In the genomic region with DNA sequence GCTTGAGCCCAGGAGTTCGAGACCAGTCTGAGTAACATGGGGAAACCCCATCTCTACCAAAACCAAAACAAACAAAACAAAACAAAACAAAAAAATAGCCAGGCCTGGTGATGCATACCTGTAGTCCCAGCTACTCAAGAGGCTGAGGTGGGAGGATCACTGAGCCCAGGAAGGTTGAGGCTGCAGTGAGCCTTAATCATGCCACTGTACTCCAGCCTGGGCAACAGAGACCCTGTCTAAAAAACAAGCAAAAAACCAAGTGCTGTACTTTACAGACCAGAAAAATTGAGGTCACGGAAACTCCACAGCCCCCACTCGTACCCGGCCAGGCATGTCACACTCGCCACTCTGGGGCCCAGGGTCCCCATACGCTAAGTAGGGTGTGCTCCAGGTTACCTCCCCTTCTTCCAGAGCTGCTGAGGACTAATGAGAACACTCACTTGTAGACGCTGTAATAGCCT, we compare ENCODE assay signal across 8 cellular contexts. TPM values are rescaled to one million over a fixed set of nuclear protein-coding genes. Genes with fewer than 3 reads are reported as not detected.
DNase-seq lines count a peak whose midpoint lies in the region; ATAC-seq, FAIRE-seq and TF ChIP-seq lines count a peak whose summit lies in the region.

No MANE protein-coding gene starts in this region.

- ATAC-seq in GM18867 (IDR thresholded peaks at IDR 0.05; ENCODE audit: unreplicated experiment), result peak; percentile 43
- ATAC-seq in HG02973 (IDR thresholded peaks at IDR 0.05; ENCODE audit: unreplicated experiment), result peak; percentile 47
- no peak for ATAC-seq in HepG2
- ATAC-seq in HG02970 (IDR thresholded peaks at IDR 0.05; ENCODE audit: low FRiP score, unreplicated experiment), result no peak

- no peaks in the 10 kb centered on the region for H3K27me3 ChIP-seq in mucosa of rectum (ENCODE audit: control insufficient read depth in 2 of 2, insufficient read depth in 2 of 2, low read length in 2 of 2)
- peaks cover 2 to 9% of the 10 kb centered on the region in 2 experiments; a peak in 2 of 5 replicates for H3K27me3 ChIP-seq in HepG2 (ENCODE audit: control insufficient read depth in 1 of 2, insufficient read depth in 2 of 2, low read length in 2 of 2)

- TF ChIP-seq POLR2A in HepG2 (IDR thresholded peaks at IDR 0.05; ENCODE audit: insufficient read depth in 1 of 2, low read depth in 2 of 2, low read length in 2 of 2), result no peak

- no TSS peak for BruUV-seq in HepG2 (replicated peaks; lab: Mats Ljungman, UMichigan)

- H3K9me3 ChIP-seq in mucosa of rectum (ENCODE audit: control insufficient read depth in 2 of 2, low read length in 2 of 2) (no peaks in the 10 kb centered on the region), HepG2 (ENCODE audit: low read length) (no peaks in the 10 kb centered on the region)

- no peak for TF ChIP-seq RAD21 in HepG2 (CRISPR knock-in tag; IDR thresholded peaks at IDR 0.05)

- TF ChIP-seq EP300 in HepG2 (IDR thresholded peaks at IDR 0.05; ENCODE audit: low read depth in 2 of 2, low read length in 2 of 2) (no peak), HepG2 (CRISPR knock-in tag; IDR thresholded peaks at IDR 0.05; ENCODE audit: borderline replicate concordance) (no peak)

- no peak for FAIRE-seq in HepG2 (lab: Jason Lieb, UNC)

- in situ Hi-C loops in HepG2 (cut with HindIII; ENCODE audit: extremely low pct_ligation_motif_present, low pct_unique_long_range_greater_than_20kb), result no loop called here

- WGBS in HepG2 (ENCODE audit: low lambda C conversion rate), result 63% methylated on average over 4 of the region's 7 CpGs

- H3K4me3 ChIP-seq in mucosa of rectum (ENCODE audit: low read length in 2 of 2) (no peak overlapping the region), HepG2 (replicated peaks in 1 of 3; ENCODE audit: insufficient read depth in 1 of 3, low read depth in 2 of 3, low read length in 3 of 3) (no peak overlapping the region)

- peak; percentile 65 to 70 for DNase-seq in activated T-cell treated with anti-CD3 and anti-CD28 coated beads, Interleukin-2, amount 50 U/mL, for 48 hours
- DNase-seq in HepG2 (ENCODE audit: low spot score) (no peak), GOT3 (lab: John Stamatoyannopoulos, UW) (no peak), RKO (ENCODE audit: low spot score) (no peak)

- H3K27ac ChIP-seq in mucosa of rectum (ENCODE audit: low read depth in 2 of 2, low read length in 2 of 2) (peak overlapping the region; percentile 0 to 75), HepG2 (ENCODE audit: extremely low read length, insufficient read depth, low read length) (no peak overlapping the region)

- H3K79me2 ChIP-seq in HepG2 (ENCODE audit: insufficient read depth, low read length), result no peaks in the 10 kb centered on the region

- no peak overlapping the region for H3K4me2 ChIP-seq in HepG2 (ENCODE audit: low read depth, low read length)

- TF ChIP-seq CTCF in HepG2 (CRISPR knock-in tag; IDR thresholded peaks at IDR 0.05), result no peak

- H2AFZ ChIP-seq in HepG2 (ENCODE audit: low read length), result no peak overlapping the region

- H3K9ac ChIP-seq in mucosa of rectum (ENCODE audit: low read depth in 1 of 2, low read length in 2 of 2) (no peak overlapping the region), HepG2 (ENCODE audit: insufficient read depth, low read depth, low read length) (no peak overlapping the region)

- intact Hi-C loops in HepG2 (cut with micrococcal nuclease; ENCODE audit: unreplicated experiment), result no loop called here

- CTCF ChIA-PET in HepG2 (lab: Yijun Ruan, JAX; ENCODE audit: low intra/inter-chr PET ratio, low total read pairs), result no interaction called here

- H3K36me3 ChIP-seq in mucosa of rectum (ENCODE audit: control insufficient read depth in 2 of 2, insufficient read depth in 2 of 2, low read length in 2 of 2) (no peaks in the 10 kb centered on the region), HepG2 (replicated peaks in 1 of 2; ENCODE audit: control insufficient read depth in 1 of 2, insufficient read depth in 2 of 2, low read length in 2 of 2) (no peaks in the 10 kb centered on the region)

- H3K4me1 ChIP-seq in mucosa of rectum (ENCODE audit: control insufficient read depth in 2 of 2, insufficient read depth in 2 of 2, low read length in 2 of 2) (peaks cover 11 to 12% of the 10 kb centered on the region in 2 donors), HepG2 (ENCODE audit: insufficient read depth, low read length) (peaks cover 5% of the 10 kb centered on the region; the same call in 1 of the 2 replicates)

- no peaks in the 10 kb centered on the region for H4K20me1 ChIP-seq in HepG2 (ENCODE audit: insufficient read depth, low read length)

- POLR2A ChIA-PET in HepG2 (lab: Yijun Ruan, JAX), result no interaction called here

TF ChIP-seq in HepG2, 621 proteins besides CTCF, POLR2A, EP300 and RAD21:
- TF ChIP-seq HNRNPH1 (optimal IDR thresholded peaks at IDR 0.05; ENCODE audit: low read depth, low read length), result no peak
- no peak for TF ChIP-seq ZNF891 (CRISPR knock-in tag; IDR thresholded peaks at IDR 0.05)
- no peak for TF ChIP-seq NFE2L2 (IDR thresholded peaks at IDR 0.05; ENCODE audit: low read length)
- no peak for TF ChIP-seq CREM (IDR thresholded peaks at IDR 0.05)
- TF ChIP-seq CREM (CRISPR knock-in tag; IDR thresholded peaks at IDR 0.05), result no peak
- TF ChIP-seq SATB2 (CRISPR knock-in tag; IDR thresholded peaks at IDR 0.05), result no peak
- no peak for TF ChIP-seq SOX5 (CRISPR knock-in tag; IDR thresholded peaks at IDR 0.05; ENCODE audit: borderline replicate concordance)
- TF ChIP-seq GLI4 (CRISPR knock-in tag; IDR thresholded peaks at IDR 0.05; ENCODE audit: borderline replicate concordance), result no peak
- TF ChIP-seq, protein P1, sequence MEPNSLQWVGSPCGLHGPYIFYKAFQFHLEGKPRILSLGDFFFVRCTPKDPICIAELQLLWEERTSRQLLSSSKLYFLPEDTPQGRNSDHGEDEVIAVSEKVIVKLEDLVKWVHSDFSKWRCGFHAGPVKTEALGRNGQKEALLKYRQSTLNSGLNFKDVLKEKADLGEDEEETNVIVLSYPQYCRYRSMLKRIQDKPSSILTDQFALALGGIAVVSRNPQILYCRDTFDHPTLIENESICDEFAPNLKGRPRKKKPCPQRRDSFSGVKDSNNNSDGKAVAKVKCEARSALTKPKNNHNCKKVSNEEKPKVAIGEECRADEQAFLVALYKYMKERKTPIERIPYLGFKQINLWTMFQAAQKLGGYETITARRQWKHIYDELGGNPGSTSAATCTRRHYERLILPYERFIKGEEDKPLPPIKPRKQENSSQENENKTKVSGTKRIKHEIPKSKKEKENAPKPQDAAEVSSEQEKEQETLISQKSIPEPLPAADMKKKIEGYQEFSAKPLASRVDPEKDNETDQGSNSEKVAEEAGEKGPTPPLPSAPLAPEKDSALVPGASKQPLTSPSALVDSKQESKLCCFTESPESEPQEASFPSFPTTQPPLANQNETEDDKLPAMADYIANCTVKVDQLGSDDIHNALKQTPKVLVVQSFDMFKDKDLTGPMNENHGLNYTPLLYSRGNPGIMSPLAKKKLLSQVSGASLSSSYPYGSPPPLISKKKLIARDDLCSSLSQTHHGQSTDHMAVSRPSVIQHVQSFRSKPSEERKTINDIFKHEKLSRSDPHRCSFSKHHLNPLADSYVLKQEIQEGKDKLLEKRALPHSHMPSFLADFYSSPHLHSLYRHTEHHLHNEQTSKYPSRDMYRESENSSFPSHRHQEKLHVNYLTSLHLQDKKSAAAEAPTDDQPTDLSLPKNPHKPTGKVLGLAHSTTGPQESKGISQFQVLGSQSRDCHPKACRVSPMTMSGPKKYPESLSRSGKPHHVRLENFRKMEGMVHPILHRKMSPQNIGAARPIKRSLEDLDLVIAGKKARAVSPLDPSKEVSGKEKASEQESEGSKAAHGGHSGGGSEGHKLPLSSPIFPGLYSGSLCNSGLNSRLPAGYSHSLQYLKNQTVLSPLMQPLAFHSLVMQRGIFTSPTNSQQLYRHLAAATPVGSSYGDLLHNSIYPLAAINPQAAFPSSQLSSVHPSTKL (CRISPR knock-in tag; IDR thresholded peaks at IDR 0.05), result no peak
- no peak for TF ChIP-seq DPF2 (CRISPR knock-in tag; IDR thresholded peaks at IDR 0.05; ENCODE audit: borderline replicate concordance, low read depth)
- no peak for TF ChIP-seq POLR2G (IDR thresholded peaks at IDR 0.05; ENCODE audit: low read depth, low read length)
- no peak for TF ChIP-seq MBD4 (IDR thresholded peaks at IDR 0.05; ENCODE audit: borderline replicate concordance, low read length)

RNA-seq across cellular contexts. Expression of gene ATP2B4, which starts 22.9 kb away (rescaled TPM):
- total RNA-seq in HepG2 (2016; rRNA removed; fragmentation: Illumina TruSeq; extraction: Trizol), result 6.2 and 12.4 TPM in 2 replicates
- 1.7 TPM in 2 replicates for total RNA-seq in HepG2 (2016; cell fraction: cytosol; rRNA removed; fragmentation: Illumina TruSeq; extraction: Trizol; ENCODE audit: low read depth)
- 6.9 and 11.1 TPM in 2 replicates for total RNA-seq in HepG2 (2016; cell fraction: insoluble cytoplasmic fraction; rRNA removed; fragmentation: Illumina TruSeq; extraction: Trizol)
- 3.0 and 3.9 TPM in 2 replicates for total RNA-seq in HepG2 (2016; cell fraction: membrane; rRNA removed; fragmentation: Illumina TruSeq; extraction: Trizol)
- 19.3 and 20.7 TPM in 2 replicates for total RNA-seq in HepG2 (2016; cell fraction: nucleus; rRNA removed; fragmentation: Illumina TruSeq; extraction: Trizol)
- 9.0 and 9.9 TPM in 2 replicates for polyA plus RNA-seq in HepG2 (2011; rRNA removed)
- 5.2 and 7.5 TPM in 2 replicates for polyA plus RNA-seq in HepG2 (2011; cell fraction: cytosol; rRNA removed)
- 12.2 and 12.9 TPM in 2 replicates for polyA plus RNA-seq in HepG2 (2011; cell fraction: nucleus; rRNA removed)
- 6.8 and 9.0 TPM in 2 replicates for polyA plus RNA-seq in HepG2 (2012)
- polyA plus RNA-seq in HepG2 (2016; cell fraction: cytosol; fragmentation: Illumina TruSeq; extraction: Trizol; ENCODE audit: low read depth), result 0.69 and 0.76 TPM in 2 replicates
- 3.5 and 4.1 TPM in 2 replicates for polyA plus RNA-seq in HepG2 (2016; cell fraction: insoluble cytoplasmic fraction; fragmentation: Illumina TruSeq; extraction: Trizol; ENCODE audit: low read depth)
- 1.8 and 2.0 TPM in 2 replicates for polyA plus RNA-seq in HepG2 (2016; cell fraction: membrane; fragmentation: Illumina TruSeq; extraction: Trizol; ENCODE audit: low read depth)
- 17.9 and 18.5 TPM in 2 replicates for polyA plus RNA-seq in HepG2 (2016; cell fraction: nucleus; fragmentation: Illumina TruSeq; extraction: Trizol; ENCODE audit: insufficient read depth, low read depth)
- 32.7 and 131 TPM in 2 replicates for polyA minus RNA-seq in HepG2 (2011; rRNA and poly(A)+ RNA removed; ENCODE audit: low replicate concordance)
- 14.0 and 16.7 TPM in 2 replicates for polyA minus RNA-seq in HepG2 (2011; cell fraction: cytosol; rRNA and poly(A)+ RNA removed)
- 14.4 and 22.9 TPM in 2 replicates for polyA minus RNA-seq in HepG2 (2011; cell fraction: nucleus; rRNA and poly(A)+ RNA removed)

Comparison
In these comparisons a context has a peak if more than half of its experiments do, and no peak if none do; other contexts are left out.
1. ATAC-seq: peak in GM18867 (single experiment) and HG02973 (single experiment); none in HepG2 (single experiment) and HG02970 (single experiment).
2. DNase-seq: peak in activated T-cell treated with anti-CD3 and anti-CD28 coated beads, Interleukin-2, amount 50 U/mL, for 48 hours (2 of 2); none in HepG2 (single experiment), GOT3 (single experiment) and RKO (single experiment).